35 cellular contexts compared by ENCODE assay signal in the genomic region with DNA sequence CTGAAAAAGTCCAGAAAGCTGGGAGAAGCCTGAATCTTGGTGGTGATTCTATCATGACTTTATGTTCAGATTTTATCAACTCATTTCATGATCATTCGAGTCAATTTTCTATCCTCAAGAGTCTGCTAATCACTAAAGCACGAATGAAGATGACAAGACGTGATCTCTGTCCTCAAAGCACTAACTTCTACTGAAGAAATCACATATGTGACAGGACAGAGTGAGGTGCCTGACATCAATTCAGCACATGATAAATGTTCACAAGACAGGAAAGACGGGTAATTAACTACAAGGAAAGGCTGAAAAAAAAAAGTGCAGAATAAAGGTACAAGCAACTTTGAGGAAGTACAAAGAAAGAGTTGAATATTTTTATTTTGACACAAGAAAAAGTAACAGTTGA.
"Had no signal": no experiment of that assay in that cellular context is flagged by ENCODE, and none has a peak within 500 bp of the region (broad histone marks: within the 10 kb centered on the region; RNA-seq: fewer than 3 reads in every experiment).

No MANE protein-coding gene starts in this region.

- H3K27me3 ChIP-seq: adrenal gland, body of pancreas, esophagus muscularis mucosa, foreskin keratinocyte, gastrocnemius medialis, heart left ventricle had no signal

- H3K9me3 ChIP-seq: adrenal gland, body of pancreas, esophagus muscularis mucosa, gastrocnemius medialis, heart left ventricle had no signal

- DNase-seq: activated CD4-positive, alpha-beta memory T cell treated with anti-CD3 and anti-CD28 coated beads, Interleukin-2, amount 10 ng/mL, durations not matched to agents 7 days and 5 days; activated CD4-positive, alpha-beta T cell treated with anti-CD3 and anti-CD28 coated beads for 4 hours; activated CD4-positive, alpha-beta T cell treated with anti-CD3 and anti-CD28 coated beads, Interleukin-2, amount 10 ng/mL, durations not matched to agents 7 days and 5 days; activated CD4-positive, alpha-beta T cell treated with anti-CD3 and anti-CD28 coated beads, Interleukin-2, amount 50 U/mL, for 4 hours; activated CD4-positive, CD25-positive, alpha-beta regulatory T cell; activated CD4-positive, CD25-positive, alpha-beta regulatory T cell treated with anti-CD3 and anti-CD28 coated beads, Interleukin-2, amount 50 U/mL, for 72 hours; activated CD8-positive, alpha-beta memory T cell treated with anti-CD3 and anti-CD28 coated beads, Interleukin-2, amount 50 U/mL, for 48 hours; activated effector memory CD4-positive, alpha-beta T cell treated with Interleukin-2 at 50 U/mL for 16 hours; activated gamma-delta T cell treated with Interleukin-2 at 50 U/mL for 16 hours; activated naive CD4-positive, alpha-beta T cell treated with Interleukin-2 at 50 U/mL for 16 hours; activated naive CD8-positive, alpha-beta T cell treated with anti-CD3 and anti-CD28 coated beads for 36 hours; activated naive CD8-positive, alpha-beta T cell treated with anti-CD3 and anti-CD28 coated beads, Interleukin-2, amount 50 U/mL, for 24 hours; activated T-cell treated with anti-CD3 and anti-CD28 coated beads for 4 hours; activated T-cell treated with anti-CD3 and anti-CD28 coated beads, Interleukin-2, amount 50 U/mL, for 24 hours; activated T-cell treated with anti-CD3 and anti-CD28 coated beads, Interleukin-2, amount 50 U/mL, for 72 hours; adrenal gland; aorta; body of pancreas; central memory CD4-positive, alpha-beta T cell; cerebellar nuclear complex; dermis blood vessel endothelial cell; effector CD4-positive, alpha-beta T cell; effector memory CD8-positive, alpha-beta T cell; erythroblast; gastrocnemius medialis; glutamatergic neuron; heart left ventricle; T-helper 1 cell; T-helper 17 cell; T1000 had no signal

- H3K27ac Mint-ChIP-seq: activated CD4-positive, alpha-beta memory T cell treated with anti-CD3 and anti-CD28 coated beads, Interleukin-2, amount 10 ng/mL, durations not matched to agents 7 days and 5 days; activated CD4-positive, alpha-beta T cell treated with anti-CD3 and anti-CD28 coated beads, Interleukin-2, amount 10 ng/mL, durations not matched to agents 7 days and 5 days; activated naive CD4-positive, alpha-beta T cell treated with anti-CD3 and anti-CD28 coated beads, Interleukin-2, amount 50 U/mL, for 24 hours; activated naive CD8-positive, alpha-beta T cell treated with anti-CD3 and anti-CD28 coated beads for 36 hours; activated naive CD8-positive, alpha-beta T cell treated with anti-CD3 and anti-CD28 coated beads, Interleukin-2, amount 50 U/mL, for 24 hours; activated T-cell treated with anti-CD3 and anti-CD28 coated beads, Interleukin-2, amount 50 U/mL, for 24 hours; activated T-cell treated with anti-CD3 and anti-CD28 coated beads, Interleukin-2, amount 50 U/mL, for 72 hours; effector memory CD8-positive, alpha-beta T cell; T-helper 17 cell; T-helper 2 cell treated with Interferon-gamma antibody and Interleukin-4, amounts not matched to agents 5 μg/mL and 100 μg/mL, for 36 hours had no signal

- H3K27ac ChIP-seq: adrenal gland, body of pancreas, coronary artery, esophagus muscularis mucosa, foreskin keratinocyte, gastrocnemius medialis, heart left ventricle had no signal

- H3K4me1 Mint-ChIP-seq: activated CD4-positive, alpha-beta memory T cell treated with anti-CD3 and anti-CD28 coated beads, Interleukin-2, amount 10 ng/mL, durations not matched to agents 7 days and 5 days; activated CD4-positive, alpha-beta T cell treated with anti-CD3 and anti-CD28 coated beads, Interleukin-2, amount 10 ng/mL, durations not matched to agents 7 days and 5 days; activated naive CD4-positive, alpha-beta T cell treated with anti-CD3 and anti-CD28 coated beads, Interleukin-2, amount 50 U/mL, for 24 hours; activated naive CD8-positive, alpha-beta T cell treated with anti-CD3 and anti-CD28 coated beads for 36 hours; activated naive CD8-positive, alpha-beta T cell treated with anti-CD3 and anti-CD28 coated beads, Interleukin-2, amount 50 U/mL, for 24 hours; T-helper 17 cell had no signal

- H3K36me3 Mint-ChIP-seq: activated naive CD4-positive, alpha-beta T cell treated with anti-CD3 and anti-CD28 coated beads, Interleukin-2, amount 50 U/mL, for 24 hours; activated naive CD8-positive, alpha-beta T cell treated with anti-CD3 and anti-CD28 coated beads for 36 hours had no signal

- H3K36me3 ChIP-seq: adrenal gland, esophagus muscularis mucosa, gastrocnemius medialis, heart left ventricle had no signal

- H3K4me3 Mint-ChIP-seq: activated CD4-positive, alpha-beta memory T cell treated with anti-CD3 and anti-CD28 coated beads, Interleukin-2, amount 10 ng/mL, durations not matched to agents 7 days and 5 days; activated CD4-positive, alpha-beta T cell treated with anti-CD3 and anti-CD28 coated beads, Interleukin-2, amount 10 ng/mL, durations not matched to agents 7 days and 5 days; activated naive CD4-positive, alpha-beta T cell treated with anti-CD3 and anti-CD28 coated beads, Interleukin-2, amount 50 U/mL, for 24 hours; activated naive CD8-positive, alpha-beta T cell treated with anti-CD3 and anti-CD28 coated beads for 36 hours; activated naive CD8-positive, alpha-beta T cell treated with anti-CD3 and anti-CD28 coated beads, Interleukin-2, amount 50 U/mL, for 24 hours; activated T-cell treated with anti-CD3 and anti-CD28 coated beads, Interleukin-2, amount 50 U/mL, for 24 hours; activated T-cell treated with anti-CD3 and anti-CD28 coated beads, Interleukin-2, amount 50 U/mL, for 72 hours; effector memory CD8-positive, alpha-beta T cell; T-helper 17 cell; T-helper 2 cell treated with Interferon-gamma antibody and Interleukin-4, amounts not matched to agents 5 μg/mL and 100 μg/mL, for 36 hours had no signal

- H3K4me3 ChIP-seq: adrenal gland, body of pancreas, coronary artery, esophagus muscularis mucosa, gastrocnemius medialis, heart left ventricle had no signal

- H3K4me1 ChIP-seq: adrenal gland, body of pancreas, foreskin keratinocyte, gastrocnemius medialis, heart left ventricle had no signal

- H3K27me3 Mint-ChIP-seq: activated CD4-positive, alpha-beta memory T cell treated with anti-CD3 and anti-CD28 coated beads, Interleukin-2, amount 10 ng/mL, durations not matched to agents 7 days and 5 days; activated CD4-positive, alpha-beta T cell treated with anti-CD3 and anti-CD28 coated beads, Interleukin-2, amount 10 ng/mL, durations not matched to agents 7 days and 5 days; activated naive CD4-positive, alpha-beta T cell treated with anti-CD3 and anti-CD28 coated beads, Interleukin-2, amount 50 U/mL, for 24 hours; activated naive CD8-positive, alpha-beta T cell treated with anti-CD3 and anti-CD28 coated beads for 36 hours; activated naive CD8-positive, alpha-beta T cell treated with anti-CD3 and anti-CD28 coated beads, Interleukin-2, amount 50 U/mL, for 24 hours; activated T-cell treated with anti-CD3 and anti-CD28 coated beads, Interleukin-2, amount 50 U/mL, for 24 hours; effector memory CD8-positive, alpha-beta T cell had no signal

- ATAC-seq: activated naive CD8-positive, alpha-beta T cell treated with anti-CD3 and anti-CD28 coated beads, Interleukin-2, amount 50 U/mL, for 24 hours; activated T-cell treated with anti-CD3 and anti-CD28 coated beads, Interleukin-2, amount 50 U/mL, for 72 hours; body of pancreas; effector memory CD8-positive, alpha-beta T cell; gastrocnemius medialis; heart left ventricle; T-helper 17 cell had no signal

- H3K9me3 Mint-ChIP-seq: activated CD4-positive, alpha-beta memory T cell treated with anti-CD3 and anti-CD28 coated beads, Interleukin-2, amount 10 ng/mL, durations not matched to agents 7 days and 5 days; activated CD4-positive, alpha-beta T cell treated with anti-CD3 and anti-CD28 coated beads, Interleukin-2, amount 10 ng/mL, durations not matched to agents 7 days and 5 days; activated naive CD4-positive, alpha-beta T cell treated with anti-CD3 and anti-CD28 coated beads, Interleukin-2, amount 50 U/mL, for 24 hours; activated naive CD8-positive, alpha-beta T cell treated with anti-CD3 and anti-CD28 coated beads for 36 hours; activated naive CD8-positive, alpha-beta T cell treated with anti-CD3 and anti-CD28 coated beads, Interleukin-2, amount 50 U/mL, for 24 hours; activated T-cell treated with anti-CD3 and anti-CD28 coated beads, Interleukin-2, amount 50 U/mL, for 24 hours; T-helper 2 cell treated with Interferon-gamma antibody and Interleukin-4, amounts not matched to agents 5 μg/mL and 100 μg/mL, for 36 hours had no signal
